ENCODE assay signal across 25 cellular contexts in the genomic region with DNA sequence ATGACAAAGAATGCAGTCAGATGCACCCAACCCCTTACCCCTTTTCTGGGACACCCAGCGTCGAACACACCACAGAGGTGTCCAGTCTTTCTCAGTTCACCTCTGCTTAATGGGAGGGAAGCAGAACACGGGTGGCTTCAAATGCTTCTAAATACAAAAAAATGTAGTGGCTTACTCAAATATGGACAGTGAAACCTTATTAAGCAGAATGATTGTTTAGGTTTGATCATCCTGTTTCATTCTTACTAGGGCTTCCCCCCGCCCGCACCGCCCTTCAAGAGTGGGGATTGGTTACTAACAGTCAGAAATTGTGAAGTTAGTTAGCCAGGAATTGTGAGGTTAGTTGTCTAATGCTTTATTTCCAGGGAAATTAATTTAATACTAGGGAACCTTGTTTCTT. TPM values are rescaled to one million over a fixed set of nuclear protein-coding genes. Genes with fewer than 3 reads are reported as not detected.
DNase-seq lines count a peak whose midpoint lies in the region; ATAC-seq and TF ChIP-seq lines count a peak whose summit lies in the region.
"Had no signal": no experiment of that assay in that cellular context is flagged by ENCODE, and none has a peak within 500 bp of the region (broad histone marks: within the 10 kb centered on the region; RNA-seq: fewer than 3 reads in every experiment).

No MANE protein-coding gene starts in this region.

- peaks cover 37% of the 10 kb centered on the region for H3K36me3 Mint-ChIP-seq in activated naive CD8-positive, alpha-beta T cell
- peaks cover 65% of the 10 kb centered on the region for H3K36me3 Mint-ChIP-seq in activated naive CD8-positive, alpha-beta T cell treated with anti-CD3 and anti-CD28 coated beads for 36 hours
- H3K36me3 Mint-ChIP-seq in CD8-positive, alpha-beta T cell = peaks cover 87% of the 10 kb centered on the region
- H3K36me3 Mint-ChIP-seq in activated CD8-positive, alpha-beta T cell treated with anti-CD3 and anti-CD28 coated beads, Interleukin-2, amount 10 ng/mL, durations not matched to agents 7 days and 5 days (ENCODE audit: low read depth) = peaks cover 93% of the 10 kb centered on the region
- peaks cover 14 to 72% (median 70%) of the 10 kb centered on the region in 3 donors for H3K36me3 Mint-ChIP-seq in naive thymus-derived CD8-positive, alpha-beta T cell

- CTCF ChIA-PET in CD8-positive, alpha-beta T cell (lab: Charles Lee) = interaction anchor here (1.0 kb wide), 1 partner anchor 170 kb away, joined by 3 read pairs; no protein-coding TSS in a partner anchor
- CTCF ChIA-PET in activated CD8-positive, alpha-beta T cell treated with anti-CD3 and anti-CD28 coated beads, Interleukin-2, amount 10 ng/mL, durations not matched to agents 7 days and 5 days (lab: Charles Lee) = interaction anchor here (2.2 kb wide), 1 partner anchor 21 kb away, joined by 7 read pairs; a partner anchor contains a TSS

- H3K9me3 ChIP-seq in CD8-positive, alpha-beta T cell (ENCODE audit: low read length) = no peaks in the 10 kb centered on the region
- H3K9me3 ChIP-seq: Peyer's patch, SJSA1, tibial nerve had no signal

- H3K9me3 Mint-ChIP-seq in activated naive CD8-positive, alpha-beta T cell (ENCODE audit: low read depth) = no peaks in the 10 kb centered on the region
- no peaks in the 10 kb centered on the region for H3K9me3 Mint-ChIP-seq in activated naive CD8-positive, alpha-beta T cell treated with anti-CD3 and anti-CD28 coated beads for 36 hours
- no peaks in the 10 kb centered on the region for H3K9me3 Mint-ChIP-seq in CD8-positive, alpha-beta T cell
- H3K9me3 Mint-ChIP-seq in activated CD8-positive, alpha-beta T cell treated with anti-CD3 and anti-CD28 coated beads, Interleukin-2, amount 10 ng/mL, durations not matched to agents 7 days and 5 days (ENCODE audit: insufficient read depth) = no peaks in the 10 kb centered on the region
- no peaks in the 10 kb centered on the region for H3K9me3 Mint-ChIP-seq in naive thymus-derived CD8-positive, alpha-beta T cell
- H3K9me3 Mint-ChIP-seq: stimulated activated memory B cell treated with anti-CD40 and anti-IgM and Interleukin-4, amounts not matched to agents 10 μg/mL and 1 μg/mL and 100 μg/mL, for 72 hours had no signal

- no peak for TF ChIP-seq CTCF in CD8-positive, alpha-beta T cell (IDR thresholded peaks at IDR 0.05)

- H3K27me3 Mint-ChIP-seq in activated naive CD8-positive, alpha-beta T cell = no peaks in the 10 kb centered on the region
- H3K27me3 Mint-ChIP-seq in activated naive CD8-positive, alpha-beta T cell treated with anti-CD3 and anti-CD28 coated beads for 36 hours = no peaks in the 10 kb centered on the region
- H3K27me3 Mint-ChIP-seq in CD8-positive, alpha-beta T cell (ENCODE audit: low read depth) = no peaks in the 10 kb centered on the region
- H3K27me3 Mint-ChIP-seq in activated CD8-positive, alpha-beta T cell treated with anti-CD3 and anti-CD28 coated beads, Interleukin-2, amount 10 ng/mL, durations not matched to agents 7 days and 5 days (ENCODE audit: low read depth) = no peaks in the 10 kb centered on the region
- H3K27me3 Mint-ChIP-seq in naive thymus-derived CD8-positive, alpha-beta T cell = no peaks in the 10 kb centered on the region
- H3K27me3 Mint-ChIP-seq: stimulated activated memory B cell treated with anti-CD40 and anti-IgM and Interleukin-4, amounts not matched to agents 10 μg/mL and 1 μg/mL and 100 μg/mL, for 72 hours had no signal

- H3K27ac ChIP-seq in CD8-positive, alpha-beta T cell (ENCODE audit: low read depth, low read length) = no peak overlapping the region
- H3K27ac ChIP-seq: dorsolateral prefrontal cortex, epithelial cell of prostate, GM23248, hepatocyte, Peyer's patch, SJSA1, tibial nerve had no signal

- ATAC-seq in CD8-positive, alpha-beta T cell = no peak
- no peak for ATAC-seq in activated CD8-positive, alpha-beta T cell treated with anti-CD3 and anti-CD28 coated beads, Interleukin-2, amount 10 ng/mL, durations not matched to agents 7 days and 5 days
- ATAC-seq in naive thymus-derived CD8-positive, alpha-beta T cell = no peak
- ATAC-seq in HG03039 (IDR thresholded peaks at IDR 0.05; ENCODE audit: unreplicated experiment) (no peak), GM19397 (IDR thresholded peaks at IDR 0.05; ENCODE audit: unreplicated experiment) (no peak)
- ATAC-seq: stimulated activated memory B cell treated with anti-CD40 and anti-IgM and Interleukin-4, amounts not matched to agents 10 μg/mL and 1 μg/mL and 100 μg/mL, for 72 hours had no signal

- H3K27ac Mint-ChIP-seq in activated naive CD8-positive, alpha-beta T cell = peak overlapping the region; percentile 50
- no peak overlapping the region for H3K27ac Mint-ChIP-seq in activated naive CD8-positive, alpha-beta T cell treated with anti-CD3 and anti-CD28 coated beads for 36 hours
- peak overlapping the region; percentile 76 for H3K27ac Mint-ChIP-seq in CD8-positive, alpha-beta T cell
- H3K27ac Mint-ChIP-seq in activated CD8-positive, alpha-beta T cell treated with anti-CD3 and anti-CD28 coated beads, Interleukin-2, amount 10 ng/mL, durations not matched to agents 7 days and 5 days = peak overlapping the region; percentile 70
- H3K27ac Mint-ChIP-seq in naive thymus-derived CD8-positive, alpha-beta T cell = peak overlapping the region in 9 of 10 donors; percentile 59 to 99 (median 96)

- H3K27me3 ChIP-seq in CD8-positive, alpha-beta T cell (ENCODE audit: insufficient read depth, low read length) = no peaks in the 10 kb centered on the region
- H3K27me3 ChIP-seq: dorsolateral prefrontal cortex, hepatocyte, Peyer's patch, SJSA1, tibial nerve had no signal

- POLR2A ChIA-PET in CD8-positive, alpha-beta T cell (lab: Charles Lee) = interaction anchor here (1.7 kb wide), 1 partner anchor 9 kb away, joined by 7 read pairs; no protein-coding TSS in a partner anchor
- POLR2A ChIA-PET in activated CD8-positive, alpha-beta T cell treated with anti-CD3 and anti-CD28 coated beads, Interleukin-2, amount 10 ng/mL, durations not matched to agents 7 days and 5 days (lab: Charles Lee) = interaction anchor here (1.0 kb wide), 1 partner anchor 14 kb away, joined by 3 read pairs; no protein-coding TSS in a partner anchor
- POLR2A ChIA-PET in naive thymus-derived CD8-positive, alpha-beta T cell (lab: Charles Lee) = interaction anchor here (3.6 kb wide), 1 partner anchor 58 kb away, joined by 13 read pairs; no protein-coding TSS in a partner anchor

- H3K4me3 Mint-ChIP-seq in activated naive CD8-positive, alpha-beta T cell = no peak overlapping the region
- H3K4me3 Mint-ChIP-seq in activated naive CD8-positive, alpha-beta T cell treated with anti-CD3 and anti-CD28 coated beads for 36 hours = no peak overlapping the region
- no peak overlapping the region for H3K4me3 Mint-ChIP-seq in CD8-positive, alpha-beta T cell
- no peak overlapping the region for H3K4me3 Mint-ChIP-seq in activated CD8-positive, alpha-beta T cell treated with anti-CD3 and anti-CD28 coated beads, Interleukin-2, amount 10 ng/mL, durations not matched to agents 7 days and 5 days
- H3K4me3 Mint-ChIP-seq in naive thymus-derived CD8-positive, alpha-beta T cell = no peak overlapping the region
- H3K4me3 Mint-ChIP-seq: stimulated activated memory B cell treated with anti-CD40 and anti-IgM and Interleukin-4, amounts not matched to agents 10 μg/mL and 1 μg/mL and 100 μg/mL, for 72 hours had no signal

- H3K4me3 ChIP-seq in CD8-positive, alpha-beta T cell (ENCODE audit: low read depth, low read length) = no peak overlapping the region
- H3K4me3 ChIP-seq: dorsolateral prefrontal cortex, GM23248, hepatocyte, Peyer's patch, SJSA1, tibial nerve had no signal

- H3K4me1 ChIP-seq in CD8-positive, alpha-beta T cell (ENCODE audit: insufficient read depth, low read length) = peaks cover 48% of the 10 kb centered on the region
- H3K4me1 ChIP-seq: Peyer's patch, SJSA1, tibial nerve had no signal

- H3K36me3 ChIP-seq in CD8-positive, alpha-beta T cell (ENCODE audit: insufficient read depth, low read length) = peaks cover 47% of the 10 kb centered on the region

- no peak for DNase-seq in activated naive CD8-positive, alpha-beta T cell treated with anti-CD3 and anti-CD28 coated beads for 36 hours
- DNase-seq in CD8-positive, alpha-beta T cell = no peak
- DNase-seq in activated CD8-positive, alpha-beta T cell treated with anti-CD3 and anti-CD28 coated beads, Interleukin-2, amount 10 ng/mL, durations not matched to agents 7 days and 5 days = no peak
- no peak for DNase-seq in naive thymus-derived CD8-positive, alpha-beta T cell
- DNase-seq in GOT3 (lab: John Stamatoyannopoulos, UW) = no peak
- DNase-seq: activated CD4-positive, CD25-positive, alpha-beta regulatory T cell; DMS79; dorsolateral prefrontal cortex; GM23248; NCI-H1105; NCI-H2029 treated with DMSO at 0.1 percent for 48 hours; NCI-H345 had no signal

- intact Hi-C loops in CD8-positive, alpha-beta T cell (cut with DNase I, micrococcal nuclease) = loop anchor here (5.0 kb wide), 2 partner anchors 59 to 169 kb away; no protein-coding TSS in a partner anchor

- H3K4me1 Mint-ChIP-seq in activated naive CD8-positive, alpha-beta T cell (ENCODE audit: low read depth) = peaks cover 55% of the 10 kb centered on the region
- peaks cover 47% of the 10 kb centered on the region for H3K4me1 Mint-ChIP-seq in activated naive CD8-positive, alpha-beta T cell treated with anti-CD3 and anti-CD28 coated beads for 36 hours
- peaks cover 63% of the 10 kb centered on the region for H3K4me1 Mint-ChIP-seq in CD8-positive, alpha-beta T cell (ENCODE audit: low read depth)
- peaks cover 45% of the 10 kb centered on the region for H3K4me1 Mint-ChIP-seq in activated CD8-positive, alpha-beta T cell treated with anti-CD3 and anti-CD28 coated beads, Interleukin-2, amount 10 ng/mL, durations not matched to agents 7 days and 5 days (ENCODE audit: low read depth)
- H3K4me1 Mint-ChIP-seq in naive thymus-derived CD8-positive, alpha-beta T cell = peaks cover 26 to 63% (median 53%) of the 10 kb centered on the region in 4 donors

RNA-seq across cellular contexts. Expression of a gene that starts 21.6 kb away (rescaled TPM):
- total RNA-seq in activated naive CD8-positive, alpha-beta T cell treated with anti-CD3 and anti-CD28 coated beads for 36 hours = 10 to 100 TPM; 23.4 to 26.1 TPM
- 100 to 1,000 TPM; 156 to 164 TPM for total RNA-seq in CD8-positive, alpha-beta T cell
- 10 to 100 TPM; 47.2 to 50.5 TPM for total RNA-seq in activated CD8-positive, alpha-beta T cell treated with anti-CD3 and anti-CD28 coated beads, Interleukin-2, amount 10 ng/mL, durations not matched to agents 7 days and 5 days
- 10 to 100 TPM; 76.4 to 78.5 TPM for total RNA-seq in naive thymus-derived CD8-positive, alpha-beta T cell
- 10 to 100 TPM; 12.4 to 19.3 (median 15.7) TPM for polyA plus RNA-seq in naive thymus-derived CD8-positive, alpha-beta T cell

RNA-seq across cellular contexts. Expression of a gene that starts 34.5 kb away (rescaled TPM):
- total RNA-seq in activated naive CD8-positive, alpha-beta T cell treated with anti-CD3 and anti-CD28 coated beads for 36 hours = under 1 TPM in 1 of 2 experiments, not detected in 1; 0.31 TPM
- under 1 TPM; 0.05 to 0.19 TPM for total RNA-seq in CD8-positive, alpha-beta T cell
- total RNA-seq in activated CD8-positive, alpha-beta T cell treated with anti-CD3 and anti-CD28 coated beads, Interleukin-2, amount 10 ng/mL, durations not matched to agents 7 days and 5 days = under 1 TPM in 1 of 2 experiments, not detected in 1; 0.05 TPM
- total RNA-seq in naive thymus-derived CD8-positive, alpha-beta T cell = 1 to 10 TPM in 1 of 2 experiments, not detected in 1; 1.2 TPM
- not detected for polyA plus RNA-seq in naive thymus-derived CD8-positive, alpha-beta T cell
- total RNA-seq: cardiac septum, fibroblast of villous mesenchyme, GM23248, lower leg skin, Peyer's patch, renal cortical epithelial cell, SJSA1, tibial nerve had no signal
- polyA plus RNA-seq: GM23248, hepatocyte had no signal
